In genomic region chr1:44820328-44820944, GRCh38 we compare ENCODE assay signal across 6 cellular contexts.
DNase-seq lines count a peak whose midpoint lies in the region; ATAC-seq and TF ChIP-seq lines count a peak whose summit lies in the region.

No MANE protein-coding gene starts in this region.

- H3K27me3 ChIP-seq in ACC112 (ENCODE audit: insufficient read depth, low read length) (no peaks in the 10 kb centered on the region), RWPE2 (ENCODE audit: insufficient read depth, poor library complexity, severe bottlenecking) (no peaks in the 10 kb centered on the region), iPS-20b (ENCODE audit: insufficient read depth, low read length) (no peaks in the 10 kb centered on the region)

- H3K4me1 ChIP-seq in ACC112 (ENCODE audit: control insufficient read depth, insufficient read depth, low read length, unreplicated experiment) (peaks cover 11% of the 10 kb centered on the region), RWPE2 (ENCODE audit: insufficient read depth, poor library complexity, severe bottlenecking) (no peaks in the 10 kb centered on the region), iPS-20b (ENCODE audit: insufficient read depth, low read length) (no peaks in the 10 kb centered on the region)

- DNase-seq in RWPE2 (ENCODE audit: low spot score) (no peak), NCI-H2081 treated with DMSO at 0.1 percent for 48 hours (lab: John Stamatoyannopoulos, UW) (no peak), KG1 (lab: John Stamatoyannopoulos, UW) (no peak)

- H3K36me3 ChIP-seq in ACC112 (ENCODE audit: insufficient read depth, low read length) = peaks cover 5% of the 10 kb centered on the region; the same call in 1 of the 2 replicates
- no peaks in the 10 kb centered on the region for H3K36me3 ChIP-seq in RWPE2 (ENCODE audit: low read depth)
- H3K36me3 ChIP-seq in iPS-20b (ENCODE audit: insufficient read depth, low read depth, low read length) = no peaks in the 10 kb centered on the region

- H2AFZ ChIP-seq in ACC112 (ENCODE audit: low read length, unreplicated experiment) = peak overlapping the region; percentile 59

- H3K27ac ChIP-seq in ACC112 (ENCODE audit: low read depth, low read length) (peak overlapping the region; percentile 99; the same call in 1 of the 2 replicates), RWPE2 (ENCODE audit: poor library complexity, severe bottlenecking) (peak overlapping the region; percentile 74), iPS-20b (ENCODE audit: low read length) (peak overlapping the region; percentile 84)

- peak overlapping the region; percentile 89 for H3K9ac ChIP-seq in iPS-20b (ENCODE audit: low read depth, low read length)

- ATAC-seq in RWPE2 (ENCODE audit: low read depth) (no peak), GM21515 (IDR thresholded peaks at IDR 0.05; ENCODE audit: unreplicated experiment) (no peak)

- H3K79me2 ChIP-seq in ACC112 (ENCODE audit: control insufficient read depth, insufficient read depth, low read length, unreplicated experiment) = no peaks in the 10 kb centered on the region

- H3K4me3 ChIP-seq in ACC112 (ENCODE audit: low read depth, low read length) = peak overlapping the region; percentile 77
- H3K4me3 ChIP-seq in RWPE2 (ENCODE audit: severe bottlenecking) = peak overlapping the region; percentile 32
- peak overlapping the region; percentile 70 for H3K4me3 ChIP-seq in iPS-20b (ENCODE audit: low read length)

- H3K9me3 ChIP-seq in RWPE2 (ENCODE audit: severe bottlenecking) = no peaks in the 10 kb centered on the region
- H3K9me3 ChIP-seq in iPS-20b (ENCODE audit: insufficient read depth, low read depth, low read length) = no peaks in the 10 kb centered on the region

- TF ChIP-seq CTCF in RWPE2 (IDR thresholded peaks at IDR 0.05; ENCODE audit: poor library complexity, severe bottlenecking) = no peak
